Comparison of ENCODE assay signal across 25 cellular contexts in genomic region chr19:42412661-42413076, GRCh38. TPM values are rescaled to one million over a fixed set of nuclear protein-coding genes. Genes with fewer than 3 reads are reported as not detected.
A peak's percentile ranks its signal among the peaks of the same experiment; 100 is the strongest.
DNase-seq lines count a peak whose midpoint lies in the region; ATAC-seq and TF ChIP-seq lines count a peak whose summit lies in the region.
"Had no signal": no experiment of that assay in that cellular context is flagged by ENCODE, and none has a peak within 500 bp of the region (broad histone marks: within the 10 kb centered on the region; RNA-seq: fewer than 3 reads in every experiment).

No MANE protein-coding gene starts in this region.

- peak; percentile 90 for DNase-seq in Ammon's horn (ENCODE audit: low spot score)
- DNase-seq in Panc1 (ENCODE audit: low read depth, low spot score) = no peak
- DNase-seq in left ventricle myocardium superior = peak; percentile 65
- no peak for DNase-seq in omental fat pad (ENCODE audit: low spot score)
- no peak for DNase-seq in activated effector memory CD4-positive, alpha-beta T cell treated with anti-CD3 and anti-CD28 coated beads, Interleukin-2, amount 50 U/mL, for 16 hours
- no peak for DNase-seq in mesothelial cell of epicardium (ENCODE audit: low spot score in 2 of 2, unreplicated experiment in 2 of 2)
- DNase-seq in COLO668 (lab: John Stamatoyannopoulos, UW; ENCODE audit: unreplicated experiment) = no peak
- DNase-seq: activated CD8-positive, alpha-beta T cell treated with anti-CD3 and anti-CD28 coated beads, Interleukin-2, amount 10 ng/mL, durations not matched to agents 7 days and 5 days; activated T-cell treated with anti-CD3 and anti-CD28 coated beads, Interleukin-2, amount 50 U/mL, for 48 hours; DMS79 treated with DMSO at 0.1 percent for 48 hours; effector CD8-positive, alpha-beta T cell; H9; NCI-H1436 treated with DMSO at 0.1 percent for 48 hours; RPMI8226; T-cell; uterus had no signal

- peaks cover 5% of the 10 kb centered on the region for H3K4me1 Mint-ChIP-seq in mesothelial cell of epicardium

- H3K4me1 ChIP-seq in Panc1 (ENCODE audit: control insufficient read depth, insufficient read depth, low read length) = no peaks in the 10 kb centered on the region
- H3K4me1 ChIP-seq: A549, uterus had no signal

- POLR2A ChIA-PET in Panc1 (lab: Charles Lee) = no interaction called here

- TF ChIP-seq CTCF in Panc1 (IDR thresholded peaks at IDR 0.05) = no peak
- TF ChIP-seq CTCF in omental fat pad (IDR thresholded peaks at IDR 0.05) = no peak
- TF ChIP-seq CTCF in mesothelial cell of epicardium (IDR thresholded peaks at IDR 0.05; ENCODE audit: unreplicated experiment) = no peak

- intact Hi-C loops in Panc1 (cut with micrococcal nuclease; ENCODE audit: unreplicated experiment) = no loop called here
- intact Hi-C loops in left ventricle myocardium superior (cut with micrococcal nuclease) = no loop called here

- H3K4me3 Mint-ChIP-seq in mesothelial cell of epicardium = no peak overlapping the region
- H3K4me3 Mint-ChIP-seq: activated CD8-positive, alpha-beta T cell treated with anti-CD3 and anti-CD28 coated beads, Interleukin-2, amount 10 ng/mL, durations not matched to agents 7 days and 5 days; central memory CD8-positive, alpha-beta T cell; H9; stimulated activated naive CD8-positive, alpha-beta T cell treated with anti-CD3 and anti-CD28 coated beads, Interleukin-15, Interleukin-2, amounts not matched to agents 100 ng/mL and 50 ng/mL, for 24 hours; T-cell; WTC11 had no signal

- no TSS peak for BruUV-seq in Panc1 (replicated peaks; lab: Mats Ljungman, UMichigan)

- no peaks in the 10 kb centered on the region for H3K27me3 ChIP-seq in Panc1 (ENCODE audit: control insufficient read depth, insufficient read depth, low read length)
- H3K27me3 ChIP-seq: hepatocyte, uterus had no signal

- H3K27ac ChIP-seq in Panc1 (ENCODE audit: low read length) = no peak overlapping the region
- H3K27ac ChIP-seq: hepatocyte, parathyroid adenoma, uterus had no signal

- peaks cover 6% of the 10 kb centered on the region for H3K36me3 Mint-ChIP-seq in mesothelial cell of epicardium

- CTCF ChIA-PET in Panc1 (lab: Charles Lee) = no interaction called here

- H3K9me3 ChIP-seq in Panc1 (ENCODE audit: control insufficient read depth, insufficient read depth, low read depth, low read length) = no peaks in the 10 kb centered on the region
- H3K9me3 ChIP-seq: A549, mucosa of descending colon, uterus had no signal

- H3K27me3 Mint-ChIP-seq in mesothelial cell of epicardium (ENCODE audit: low read depth) = no peaks in the 10 kb centered on the region
- H3K27me3 Mint-ChIP-seq: central memory CD8-positive, alpha-beta T cell; stimulated activated naive CD8-positive, alpha-beta T cell treated with anti-CD3 and anti-CD28 coated beads, Interleukin-15, Interleukin-2, amounts not matched to agents 100 ng/mL and 50 ng/mL, for 24 hours; T-cell had no signal

- ATAC-seq in Panc1 (0 out of 2 replicates have a peak, but pooled peaks have one; percentile 32), left ventricle myocardium superior (peak; percentile 77), omental fat pad (ENCODE audit: low FRiP score) (peak; percentile 21), HG03025 (IDR thresholded peaks at IDR 0.05; ENCODE audit: low FRiP score, unreplicated experiment) (no peak)
- ATAC-seq: activated CD8-positive, alpha-beta T cell treated with anti-CD3 and anti-CD28 coated beads, Interleukin-2, amount 10 ng/mL, durations not matched to agents 7 days and 5 days; T-cell had no signal

- no peaks in the 10 kb centered on the region for H3K36me3 ChIP-seq in Panc1 (ENCODE audit: control insufficient read depth, insufficient read depth, low read length)
- H3K36me3 ChIP-seq: uterus had no signal

- no peak overlapping the region for H3K4me3 ChIP-seq in Panc1 (ENCODE audit: low read depth in 2 of 2, low read length in 2 of 2)
- H3K4me3 ChIP-seq: A549, hepatocyte, mucosa of descending colon, uterus had no signal

- H3K27ac Mint-ChIP-seq in mesothelial cell of epicardium = no peak overlapping the region
- H3K27ac Mint-ChIP-seq: activated CD8-positive, alpha-beta T cell treated with anti-CD3 and anti-CD28 coated beads, Interleukin-2, amount 10 ng/mL, durations not matched to agents 7 days and 5 days; stimulated activated naive CD8-positive, alpha-beta T cell treated with anti-CD3 and anti-CD28 coated beads, Interleukin-15, Interleukin-2, amounts not matched to agents 100 ng/mL and 50 ng/mL, for 24 hours; T-cell; WTC11 had no signal

- no peaks in the 10 kb centered on the region for H3K9me3 Mint-ChIP-seq in mesothelial cell of epicardium
- H3K9me3 Mint-ChIP-seq: central memory CD8-positive, alpha-beta T cell; H9; stimulated activated naive CD8-positive, alpha-beta T cell treated with anti-CD3 and anti-CD28 coated beads, Interleukin-15, Interleukin-2, amounts not matched to agents 100 ng/mL and 50 ng/mL, for 24 hours; T-cell; WTC11 had no signal

- in situ Hi-C loops in Panc1 (cut with HindIII; ENCODE audit: low pct_unique_long_range_greater_than_20kb, low sequenced_read_pairs) = no loop called here

RNA-seq across cellular contexts. Expression of gene LIPE, which starts 14.5 kb away (rescaled TPM):
- total RNA-seq in Panc1 (2021; ENCODE audit: unreplicated experiment) (3.4 TPM), left ventricle myocardium superior (41.0 TPM), omental fat pad (1,000 to 10,000 TPM in 2 of 4 donors, 100 to 1,000 TPM in 2; 491 to 3,641 (median 1,025) TPM), mesothelial cell of epicardium (8.6 to 10.8 TPM (median 8.8 TPM) in 3 replicates)
- polyA plus RNA-seq in Panc1 (2012; ENCODE audit: insufficient read length) = 4.1 TPM

RNA-seq across cellular contexts. Expression of gene CNFN, which starts 22.6 kb away (rescaled TPM):
- total RNA-seq in Panc1 (2021; ENCODE audit: unreplicated experiment) = 4.6 TPM
- polyA plus RNA-seq in Panc1 (2012; ENCODE audit: insufficient read length) = 16.7 TPM
- total RNA-seq in left ventricle myocardium superior = 0.55 TPM
- total RNA-seq in omental fat pad = not detected
- total RNA-seq in mesothelial cell of epicardium = 1.5 to 2.1 TPM (median 1.9 TPM) in 3 replicates
- total RNA-seq: activated CD8-positive, alpha-beta T cell treated with anti-CD3 and anti-CD28 coated beads, Interleukin-2, amount 10 ng/mL, durations not matched to agents 7 days and 5 days; kidney epithelial cell had no signal

RNA-seq across cellular contexts. Expression of gene CXCL17, which starts 30.1 kb away (rescaled TPM):
- total RNA-seq in Panc1 (2021; ENCODE audit: unreplicated experiment) = not detected
- not detected for polyA plus RNA-seq in Panc1 (2012; ENCODE audit: insufficient read length)
- total RNA-seq in left ventricle myocardium superior = not detected
- total RNA-seq in omental fat pad = not detected
- not detected in 3 replicates for total RNA-seq in mesothelial cell of epicardium
- total RNA-seq: activated CD8-positive, alpha-beta T cell treated with anti-CD3 and anti-CD28 coated beads, Interleukin-2, amount 10 ng/mL, durations not matched to agents 7 days and 5 days; H9; kidney epithelial cell; mucosa of descending colon; T-cell; uterus; WTC11 had no signal

Comparison
In these comparisons a context has a peak if more than half of its experiments do, and no peak if none do; other contexts are left out.
1. DNase-seq: peak in Ammon's horn (single experiment) and left ventricle myocardium superior (single experiment); none in Panc1 (single experiment), omental fat pad (single experiment), activated effector memory CD4-positive, alpha-beta T cell treated with anti-CD3 and anti-CD28 coated beads, Interleukin-2, amount 50 U/mL, for 16 hours (single experiment), mesothelial cell of epicardium (0 of 2) and COLO668 (single experiment).
2. RNA of gene LIPE, which starts 14.5 kb away (total RNA-seq): 491 to 3,641 TPM in omental fat pad; 41.0 TPM in left ventricle myocardium superior (single experiment), 8.6 to 10.8 TPM in mesothelial cell of epicardium and 3.4 TPM in Panc1 (single experiment); every median in the first group is over 10 times any median in the second.